10 cellular contexts compared by ENCODE assay signal in genomic region chr9:96376926-96377874, GRCh38. TPM values are rescaled to one million over a fixed set of nuclear protein-coding genes. Genes with fewer than 3 reads are reported as not detected.
DNase-seq lines count a peak whose midpoint lies in the region; ATAC-seq, FAIRE-seq and TF ChIP-seq lines count a peak whose summit lies in the region.
"Had no signal": no experiment of that assay in that cellular context is flagged by ENCODE, and none has a peak within 500 bp of the region (broad histone marks: within the 10 kb centered on the region; RNA-seq: fewer than 3 reads in every experiment).

No MANE protein-coding gene starts in this region.

- no peaks in the 10 kb centered on the region for H3K9me3 ChIP-seq in Panc1 (ENCODE audit: control insufficient read depth, insufficient read depth, low read depth, low read length)

- TF ChIP-seq POLR2A in GM12891 (IDR thresholded peaks at IDR 0.05; ENCODE audit: low read depth, low read length) = no peak

- 0 out of 2 replicates have a peak overlapping the region, but pooled peaks have one; percentile 44 for H3K27ac ChIP-seq in Panc1 (ENCODE audit: low read length)
- H3K27ac ChIP-seq: skin epidermis had no signal

- in situ Hi-C loops in Panc1 (cut with HindIII; ENCODE audit: low pct_unique_long_range_greater_than_20kb, low sequenced_read_pairs) = no loop called here

- BruUV-seq in Panc1 (replicated peaks; lab: Mats Ljungman, UMichigan) = no TSS peak

- TF ChIP-seq CTCF in Panc1 (IDR thresholded peaks at IDR 0.05) = no peak
- TF ChIP-seq CTCF in fibroblast of the aortic adventitia (IDR thresholded peaks at IDR 0.05; ENCODE audit: insufficient read depth, low read length) = no peak

- peaks cover 11% of the 10 kb centered on the region for H3K4me1 ChIP-seq in Panc1 (ENCODE audit: control insufficient read depth, insufficient read depth, low read length)

- DNase-seq in GM12891 (ENCODE audit: insufficient read length, low spot score) (no peak), Panc1 (ENCODE audit: low read depth, low spot score) (no peak), fibroblast of the aortic adventitia (ENCODE audit: low read depth) (peak; percentile 93), pulmonary artery endothelial cell (ENCODE audit: low read depth, low spot score) (peak; percentile 29), middle frontal gyrus (ENCODE audit: extremely low spot score, low spot score) (no peak)

- intact Hi-C loops in Panc1 (cut with micrococcal nuclease; ENCODE audit: unreplicated experiment) = no loop called here

- no peaks in the 10 kb centered on the region for H3K27me3 ChIP-seq in Panc1 (ENCODE audit: control insufficient read depth, insufficient read depth, low read length)

- CTCF ChIA-PET in Panc1 (lab: Charles Lee) = no interaction called here

- no peaks in the 10 kb centered on the region; the same call in 1 of the 2 replicates for H3K36me3 ChIP-seq in Panc1 (ENCODE audit: control insufficient read depth, insufficient read depth, low read length)

- H3K4me3 ChIP-seq in Panc1 (ENCODE audit: low read depth in 2 of 2, low read length in 2 of 2) (no peak overlapping the region), fibroblast of the aortic adventitia (ENCODE audit: low read depth, low read length) (peak overlapping the region; percentile 41)
- H3K4me3 ChIP-seq: skin epidermis had no signal

- POLR2A ChIA-PET in Panc1 (lab: Charles Lee) = no interaction called here

- peak; percentile 50 for FAIRE-seq in GM12891 (lab: Jason Lieb, UNC)

- ATAC-seq in Panc1 = 0 out of 2 replicates have a peak, but pooled peaks have one; percentile 42
- no peak for ATAC-seq in GM19463 (IDR thresholded peaks at IDR 0.05; ENCODE audit: unreplicated experiment)
- ATAC-seq in GM19328 (IDR thresholded peaks at IDR 0.05; ENCODE audit: unreplicated experiment) = no peak
- no peak for ATAC-seq in HG02852 (IDR thresholded peaks at IDR 0.05; ENCODE audit: unreplicated experiment)
- ATAC-seq: activated naive CD4-positive, alpha-beta T cell treated with anti-CD3 and anti-CD28 coated beads, Interleukin-2, amount 50 U/mL, for 72 hours had no signal

TF ChIP-seq in GM12891, 5 proteins besides CTCF, POLR2A, EP300 and RAD21:
- no peak for TF ChIP-seq TAF1 (IDR thresholded peaks at IDR 0.05; ENCODE audit: low read depth, low read length)
- no peak for TF ChIP-seq POU2F2 (IDR thresholded peaks at IDR 0.05; ENCODE audit: low read depth, low read length)
- no peak for TF ChIP-seq SPI1 (IDR thresholded peaks at IDR 0.05; ENCODE audit: low read depth, low read length)
- TF ChIP-seq PAX5 (IDR thresholded peaks at IDR 0.05; ENCODE audit: insufficient read depth, low read length, severe bottlenecking) = no peak
- no peak for TF ChIP-seq POLR2AphosphoS5 (IDR thresholded peaks at IDR 0.05; ENCODE audit: low read depth, low read length)

RNA-seq across cellular contexts. Expression of gene SLC35D2, which starts 6.3 kb away (rescaled TPM):
- polyA plus RNA-seq in GM12891 (2012; ENCODE audit: low read depth, missing spikeins) = 12.1 TPM
- total RNA-seq in Panc1 (2021; ENCODE audit: unreplicated experiment) (23.7 TPM), fibroblast of the aortic adventitia (ENCODE audit: low replicate concordance) (7.8 and 14.6 TPM in 2 replicates), pulmonary artery endothelial cell (20.9 and 24.5 TPM in 2 replicates)
- polyA plus RNA-seq in Panc1 (2012; ENCODE audit: insufficient read length) = 18.0 TPM

RNA-seq across cellular contexts. Expression of gene ZNF367, which starts 41.0 kb away (rescaled TPM):
- polyA plus RNA-seq in GM12891 (2012; ENCODE audit: low read depth, missing spikeins) = 4.2 TPM
- total RNA-seq in Panc1 (2021; ENCODE audit: unreplicated experiment) = 12.4 TPM
- polyA plus RNA-seq in Panc1 (2012; ENCODE audit: insufficient read length) = 3.1 TPM
- 0.33 and 31.3 TPM in 2 replicates for total RNA-seq in fibroblast of the aortic adventitia (ENCODE audit: low replicate concordance)
- 10.0 and 16.8 TPM in 2 replicates for total RNA-seq in pulmonary artery endothelial cell

Comparison
In these comparisons a context has a peak if more than half of its experiments do, and no peak if none do; other contexts are left out.
1. DNase-seq: peak in fibroblast of the aortic adventitia (single experiment) and pulmonary artery endothelial cell (single experiment); none in GM12891 (single experiment), Panc1 (single experiment) and middle frontal gyrus (single experiment).